Comparison of ENCODE assay signal across 8 cellular contexts in the genomic region with DNA sequence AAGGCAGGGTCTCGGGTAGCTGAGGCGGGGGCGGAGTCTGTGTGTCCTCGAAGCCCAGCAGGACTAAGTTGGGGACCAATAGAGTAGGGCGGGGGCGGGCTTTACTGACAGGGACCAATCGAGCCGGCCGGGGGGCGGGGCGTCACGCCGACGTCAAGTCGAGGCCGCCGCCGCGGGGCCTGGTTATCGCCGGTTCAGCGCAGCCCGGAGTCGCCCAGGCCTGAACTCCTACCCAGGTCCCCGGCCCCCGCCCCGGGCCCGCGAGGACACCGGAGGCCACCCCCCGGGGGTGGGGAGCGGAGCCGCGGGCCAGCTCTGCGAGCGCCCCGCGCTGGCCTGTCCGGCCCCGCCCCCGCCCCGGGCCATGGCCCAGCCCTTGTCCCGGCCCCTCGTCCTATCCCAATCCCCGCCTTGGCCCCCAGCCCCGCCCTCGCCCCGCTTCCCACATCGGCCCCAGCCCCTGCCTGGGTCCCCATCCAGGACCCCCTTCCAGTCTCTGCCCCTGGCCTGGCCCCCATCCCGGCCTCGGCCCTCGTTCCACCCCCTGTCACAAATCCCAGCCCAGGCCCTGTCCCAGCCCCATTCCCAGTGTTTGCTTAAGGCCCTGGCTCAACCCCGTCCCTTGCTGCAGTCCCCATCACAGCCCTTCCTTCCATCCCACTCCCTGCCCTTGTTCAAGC. TPM values are rescaled to one million over a fixed set of nuclear protein-coding genes. Genes with fewer than 3 reads are reported as not detected.
DNase-seq lines count a peak whose midpoint lies in the region; ATAC-seq and TF ChIP-seq lines count a peak whose summit lies in the region.

A gene with protein sequence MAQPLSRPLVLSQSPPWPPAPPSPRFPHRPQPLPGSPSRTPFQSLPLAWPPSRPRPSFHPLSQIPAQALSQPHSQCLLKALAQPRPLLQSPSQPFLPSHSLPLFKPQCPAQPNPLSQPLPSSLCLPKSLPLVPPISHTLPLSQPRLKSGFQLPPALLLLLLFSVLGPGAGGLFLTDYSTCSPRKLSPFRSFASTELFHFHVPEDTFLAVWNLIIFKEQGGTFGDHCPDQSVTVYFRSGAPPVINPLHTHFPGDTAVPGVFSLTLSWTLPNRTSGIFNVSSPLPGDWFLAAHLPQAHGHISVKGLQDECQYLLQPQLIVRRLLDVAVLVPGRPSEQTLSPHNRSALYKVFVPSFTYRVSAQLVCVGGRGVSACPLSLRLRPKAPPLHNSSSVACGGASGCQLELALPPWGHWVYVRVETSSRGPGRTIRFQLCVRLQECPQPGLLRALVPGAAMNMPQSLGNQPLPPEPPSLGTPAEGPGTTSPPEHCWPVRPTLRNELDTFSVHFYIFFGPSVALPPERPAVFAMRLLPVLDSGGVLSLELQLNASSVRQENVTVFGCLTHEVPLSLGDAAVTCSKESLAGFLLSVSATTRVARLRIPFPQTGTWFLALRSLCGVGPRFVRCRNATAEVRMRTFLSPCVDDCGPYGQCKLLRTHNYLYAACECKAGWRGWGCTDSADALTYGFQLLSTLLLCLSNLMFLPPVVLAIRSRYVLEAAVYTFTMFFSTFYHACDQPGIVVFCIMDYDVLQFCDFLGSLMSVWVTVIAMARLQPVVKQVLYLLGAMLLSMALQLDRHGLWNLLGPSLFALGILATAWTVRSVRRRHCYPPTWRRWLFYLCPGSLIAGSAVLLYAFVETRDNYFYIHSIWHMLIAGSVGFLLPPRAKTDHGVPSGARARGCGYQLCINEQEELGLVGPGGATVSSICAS (plus strand): TSS at position 145 of the 680 bp plus-strand sequence. CDS start 220 bp downstream, at position 365.

- no peaks in the 10 kb centered on the region for H3K9me3 ChIP-seq in OCI-LY3 (ENCODE audit: insufficient read depth, low read length)
- no peaks in the 10 kb centered on the region for H3K9me3 ChIP-seq in esophagus (ENCODE audit: control insufficient read depth in 2 of 2, insufficient read depth in 1 of 2, low read depth in 1 of 2, low read length in 1 of 2)
- H3K9me3 ChIP-seq in mucosa of stomach (ENCODE audit: control insufficient read depth, low read length), result no peaks in the 10 kb centered on the region

- no peak for TF ChIP-seq CTCF in OCI-LY3 (IDR thresholded peaks at IDR 0.05; ENCODE audit: low read depth, low read length)

- H2AFZ ChIP-seq in OCI-LY3 (ENCODE audit: low read depth, low read length), result peak within 1 kb of the TSS; percentile 100

- H3K4me3 ChIP-seq in OCI-LY3 (ENCODE audit: low read length) (peak within 1 kb of the TSS; percentile 99), esophagus (ENCODE audit: low read depth in 1 of 2, low read length in 2 of 2) (peak within 1 kb of the TSS; percentile 63 to 74), mucosa of stomach (ENCODE audit: low read length) (peak within 1 kb of the TSS; percentile 65)

- no peaks in the 10 kb centered on the region for H4K20me1 ChIP-seq in OCI-LY3 (ENCODE audit: insufficient read depth, low read length)

- peak; percentile 92 for DNase-seq in COLO829 (ENCODE audit: low spot score)
- DNase-seq in activated T-cell treated with anti-CD3 and anti-CD28 coated beads for 48 hours (ENCODE audit: low read depth), result peak; percentile 91
- peak; percentile 85 to 91 for DNase-seq in stimulated activated CD8-positive, alpha-beta memory T cell treated with anti-CD3 and anti-CD28 coated beads, Interleukin-4, amount 100 ng/mL, for 4 hours (ENCODE audit: low read depth in 2 of 2, low spot score in 1 of 2)

- H3K36me3 Mint-ChIP-seq in IgD-negative memory B cell, result no peaks in the 10 kb centered on the region

- no peaks in the 10 kb centered on the region for H3K36me3 ChIP-seq in OCI-LY3 (replicated peaks; ENCODE audit: low read depth, low read length)
- no peaks in the 10 kb centered on the region for H3K36me3 ChIP-seq in esophagus (ENCODE audit: control insufficient read depth in 2 of 2, insufficient read depth in 2 of 2, low read length in 1 of 2)
- H3K36me3 ChIP-seq in mucosa of stomach (ENCODE audit: control insufficient read depth, insufficient read depth, low read length), result no peaks in the 10 kb centered on the region

- H3K4me1 ChIP-seq in OCI-LY3 (ENCODE audit: low read length) (peaks cover 42% of the 10 kb centered on the region), esophagus (ENCODE audit: control insufficient read depth in 2 of 2, insufficient read depth in 2 of 2, low read length in 1 of 2) (peaks cover 8 to 9% of the 10 kb centered on the region in 2 donors), mucosa of stomach (ENCODE audit: control insufficient read depth, insufficient read depth, low read length) (peaks cover 48% of the 10 kb centered on the region)

- no peaks in the 10 kb centered on the region for H3K27me3 Mint-ChIP-seq in IgD-negative memory B cell

- H3K9ac ChIP-seq in OCI-LY3 (ENCODE audit: low read length) (peak within 1 kb of the TSS; percentile 82), mucosa of stomach (ENCODE audit: low read length) (peak within 1 kb of the TSS; percentile 90)

- peak within 1 kb of the TSS; percentile 91 to 100 (median 94) for H3K4me3 Mint-ChIP-seq in IgD-negative memory B cell

- H3K9me3 Mint-ChIP-seq in IgD-negative memory B cell, result no peaks in the 10 kb centered on the region

- H3K27ac ChIP-seq in OCI-LY3 (ENCODE audit: low read length) (no peak within 1 kb of the TSS), esophagus (ENCODE audit: low read depth in 2 of 2, low read length in 1 of 2) (peak within 1 kb of the TSS; percentile 89)

- peaks cover 25 to 32% (median 25%) of the 10 kb centered on the region in 3 donors for H3K4me1 Mint-ChIP-seq in IgD-negative memory B cell

- peak within 1 kb of the TSS; percentile 100 for H3K4me2 ChIP-seq in OCI-LY3 (ENCODE audit: low read length)

- peak; percentile 70 for ATAC-seq in GM21528 (IDR thresholded peaks at IDR 0.05; ENCODE audit: low FRiP score, unreplicated experiment)

- 0 out of 2 replicates have a peak, but pooled peaks cover 3% of the 10 kb centered on the region for H3K79me2 ChIP-seq in OCI-LY3 (ENCODE audit: low read length)

- peaks cover 5% of the 10 kb centered on the region; the same call in 1 of the 2 replicates for H3K27me3 ChIP-seq in OCI-LY3 (ENCODE audit: low read depth, low read length)
- no peaks in the 10 kb centered on the region for H3K27me3 ChIP-seq in esophagus (ENCODE audit: control insufficient read depth in 1 of 2, insufficient read depth in 2 of 2, low read length in 2 of 2)
- H3K27me3 ChIP-seq in mucosa of stomach (ENCODE audit: control insufficient read depth, insufficient read depth, low read length), result no peaks in the 10 kb centered on the region

- WGBS in esophagus, 2 donors, result 1 to 2% methylated on average over 26 to 53 of the region's 53 CpGs

- peak within 1 kb of the TSS; percentile 36 to 97 (median 94) for H3K27ac Mint-ChIP-seq in IgD-negative memory B cell

RNA-seq across cellular contexts. Expression of the gene that starts here (rescaled TPM):
- 1.3 TPM for polyA plus RNA-seq in IgD-negative memory B cell
- 1 to 10 TPM; 2.2 to 3.0 TPM for polyA plus RNA-seq in esophagus
